ENCODE assay signal across 8 cellular contexts in genomic region chr2:68441179-68441993, GRCh38. TPM values are rescaled to one million over a fixed set of nuclear protein-coding genes. Genes with fewer than 3 reads are reported as not detected.
DNase-seq lines count a peak whose midpoint lies in the region; ATAC-seq and TF ChIP-seq lines count a peak whose summit lies in the region.

No MANE protein-coding gene starts in this region.

- no peaks in the 10 kb centered on the region for H3K9me3 Mint-ChIP-seq in central memory CD8-positive, alpha-beta T cell

- H3K4me3 Mint-ChIP-seq in central memory CD8-positive, alpha-beta T cell: peak overlapping the region; percentile 67

- H3K4me3 ChIP-seq in BJ (ENCODE audit: low read depth, low read length): no peak overlapping the region

- H3K4me1 Mint-ChIP-seq in central memory CD8-positive, alpha-beta T cell: peaks cover 42% of the 10 kb centered on the region

- peak overlapping the region; percentile 96 for H3K27ac Mint-ChIP-seq in central memory CD8-positive, alpha-beta T cell (ENCODE audit: low read depth)

- POLR2A ChIA-PET in BJ (lab: Charles Lee): no interaction called here

- CTCF ChIA-PET in BJ (lab: Yijun Ruan, JAX): interaction anchor here (0.6 to 7.2 kb wide), 37 partner anchors 8 to 343 kb away, joined by 3 to 97 read pairs (median 4); partner anchors contain the start of genes CNRIP1 and PPP3R1

- DNase-seq in BJ (ENCODE audit: low read depth): no peak
- peak; percentile 81 for DNase-seq in GM19240 (ENCODE audit: insufficient read length, low spot score)
- DNase-seq in NCI-H446 treated with DMSO at 0.1 percent for 48 hours (lab: John Stamatoyannopoulos, UW): peak; percentile 61
- DNase-seq in activated CD4-positive, CD25-positive, alpha-beta regulatory T cell (lab: John Stamatoyannopoulos, UW): peak; percentile 67 to 80 (median 76)
- DNase-seq in central memory CD8-positive, alpha-beta T cell (ENCODE audit: low spot score in 2 of 2): peak; percentile 78 to 85
- DNase-seq in left kidney (ENCODE audit: low read depth, low spot score): peak; percentile 94
- DNase-seq in stimulated activated CD4-positive, alpha-beta T cell treated with anti-CD3 and anti-CD28 coated beads, Interleukin-4, amount 100 ng/mL, for 48 hours (ENCODE audit: low read depth in 2 of 2): peak; percentile 77 to 81

- H3K27me3 Mint-ChIP-seq in central memory CD8-positive, alpha-beta T cell: no peaks in the 10 kb centered on the region

- H3K36me3 Mint-ChIP-seq in central memory CD8-positive, alpha-beta T cell (ENCODE audit: insufficient read depth): peaks cover 12% of the 10 kb centered on the region

- peaks cover 5% of the 10 kb centered on the region; the same call in 1 of the 2 replicates for H3K27me3 ChIP-seq in BJ (ENCODE audit: control insufficient read depth, insufficient read depth, low read length)

- no peaks in the 10 kb centered on the region for H3K36me3 ChIP-seq in BJ (ENCODE audit: control insufficient read depth, insufficient read depth, low read length)

- TF ChIP-seq CTCF in BJ (IDR thresholded peaks at IDR 0.05; ENCODE audit: insufficient read depth, low read depth, low read length): peak; percentile 86

- ATAC-seq in HG03432 (IDR thresholded peaks at IDR 0.05; ENCODE audit: unreplicated experiment): peak; percentile 98
- peak; percentile 96 for ATAC-seq in central memory CD8-positive, alpha-beta T cell (replicated peaks; ENCODE audit: extremely low read depth, poor library complexity, severe bottlenecking)

RNA-seq across cellular contexts. Expression of gene FBXO48, which starts 25.7 kb away (rescaled TPM):
- polyA plus RNA-seq in BJ (2011; rRNA removed): 0.49 and 0.97 TPM in 2 replicates
- polyA minus RNA-seq in BJ (2011; rRNA and poly(A)+ RNA removed): 0.26 and 0.76 TPM in 2 replicates

RNA-seq across cellular contexts. Expression of gene APLF, which starts 26.0 kb away (rescaled TPM):
- 1.2 and 3.0 TPM in 2 replicates for polyA plus RNA-seq in BJ (2011; rRNA removed)
- polyA minus RNA-seq in BJ (2011; rRNA and poly(A)+ RNA removed): 1.9 and 3.1 TPM in 2 replicates
